ENCODE assay signal across 17 cellular contexts in the genomic region with DNA sequence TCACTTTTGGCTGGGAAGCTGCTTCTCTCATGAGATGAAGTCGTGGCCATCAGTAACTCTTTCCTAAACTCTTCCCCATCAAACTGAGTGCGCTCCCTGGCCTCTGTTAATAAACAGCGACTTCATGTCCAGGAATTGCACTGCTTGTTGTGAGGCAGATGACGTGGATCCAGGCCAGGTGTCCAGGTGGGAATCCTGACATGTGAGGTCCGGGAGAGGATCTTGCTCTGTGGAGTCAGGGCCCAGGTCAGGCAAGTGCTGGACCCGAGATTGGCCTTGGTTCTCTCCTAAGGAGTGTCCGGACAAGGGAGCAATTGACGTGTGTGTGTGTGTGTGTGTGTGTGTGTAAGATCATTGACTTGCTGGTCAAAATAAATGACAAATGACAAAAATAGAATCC.
A peak's percentile ranks its signal among the peaks of the same experiment; 100 is the strongest.
DNase-seq lines count a peak whose midpoint lies in the region; ATAC-seq and TF ChIP-seq lines count a peak whose summit lies in the region.
"Had no signal": no experiment of that assay in that cellular context is flagged by ENCODE, and none has a peak within 500 bp of the region (broad histone marks: within the 10 kb centered on the region; RNA-seq: fewer than 3 reads in every experiment).

No MANE protein-coding gene starts in this region.

- peak; percentile 46 for DNase-seq in cardiac septum (ENCODE audit: low spot score)
- no peak for DNase-seq in heart right ventricle
- peak; percentile 57 for DNase-seq in mesenteric fat pad (ENCODE audit: low spot score)
- DNase-seq in sciatic nerve (ENCODE audit: low spot score), result peak; percentile 46
- DNase-seq in SIG-M5 treated with dmso at 0.1 percent for 504 hours (lab: John Stamatoyannopoulos, UW; ENCODE audit: unreplicated experiment), result no peak
- no peak for DNase-seq in GM03348 (ENCODE audit: low spot score)
- DNase-seq: 8988T; Calu3; CD8-positive, alpha-beta T cell; DMS79 treated with DMSO at 0.1 percent for 48 hours; GF-D8; IMR-90 had no signal

- H3K4me3 ChIP-seq in heart right ventricle, result no peak overlapping the region
- H3K4me3 ChIP-seq: BLaER1, GM12878, HAP-1 had no signal

- ATAC-seq in heart right ventricle (no peak), sciatic nerve (no peak), HG02885 (IDR thresholded peaks at IDR 0.05; ENCODE audit: poor library complexity, unreplicated experiment) (no peak), HG03039 (IDR thresholded peaks at IDR 0.05; ENCODE audit: unreplicated experiment) (no peak)
- ATAC-seq: CD8-positive, alpha-beta T cell; GM12878 had no signal

- peaks cover 0 to 9% (median 0%) of the 10 kb centered on the region in 7 donors for H3K27me3 ChIP-seq in heart right ventricle
- H3K27me3 ChIP-seq: BLaER1 had no signal

- intact Hi-C loops in cardiac septum (cut with DNase I), result no loop called here
- intact Hi-C loops in heart right ventricle (cut with DNase I), result no loop called here
- intact Hi-C loops in sciatic nerve (cut with DNase I), result no loop called here

- H3K36me3 ChIP-seq in heart right ventricle, result no peaks in the 10 kb centered on the region
- H3K36me3 ChIP-seq: BLaER1, HAP-1 had no signal

- H3K27ac ChIP-seq in heart right ventricle, result no peak overlapping the region
- H3K27ac ChIP-seq: BLaER1 had no signal

- H3K4me1 ChIP-seq in heart right ventricle, result no peaks in the 10 kb centered on the region
- H3K4me1 ChIP-seq: HAP-1 had no signal

- peaks cover 0 to 12% (median 2%) of the 10 kb centered on the region in 11 donors for H3K9me3 ChIP-seq in heart right ventricle
- H3K9me3 ChIP-seq: HAP-1 had no signal

- TF ChIP-seq CTCF in heart right ventricle (IDR thresholded peaks at IDR 0.05), result no peak

- WGBS in heart right ventricle, 2 donors, result 69 to 77% methylated on average over 8 of the region's 8 CpGs

Comparison
In these comparisons a context has a peak if more than half of its experiments do, and no peak if none do; other contexts are left out.
1. DNase-seq: peak in cardiac septum (single experiment), mesenteric fat pad (single experiment) and sciatic nerve (single experiment); none in heart right ventricle (0 of 2), SIG-M5 treated with dmso at 0.1 percent for 504 hours (single experiment) and GM03348 (single experiment).